ENCODE assay signal across 12 cellular contexts in genomic region chr11:33634291-33634834, GRCh38.
DNase-seq lines count a peak whose midpoint lies in the region; ATAC-seq lines count a peak whose summit lies in the region.
"Had no signal": no experiment of that assay in that cellular context is flagged by ENCODE, and none has a peak within 500 bp of the region (broad histone marks: within the 10 kb centered on the region; RNA-seq: fewer than 3 reads in every experiment).

No MANE protein-coding gene starts in this region.

- ATAC-seq in GM21423 (IDR thresholded peaks at IDR 0.05; ENCODE audit: unreplicated experiment) (no peak), HG02884 (IDR thresholded peaks at IDR 0.05; ENCODE audit: unreplicated experiment) (no peak)

- DNase-seq in AG08395 (ENCODE audit: low spot score) (peak; percentile 65), HPDE6-E6E7 (ENCODE audit: extremely low spot score) (peak; percentile 69), amniotic stem cell (lab: John Stamatoyannopoulos, UW) (peak; percentile 20), hepatic stellate cell (ENCODE audit: low spot score) (peak; percentile 42), DMS153 (lab: John Stamatoyannopoulos, UW) (no peak), NCI-H748 treated with DMSO at 0.1 percent for 48 hours (lab: John Stamatoyannopoulos, UW) (no peak)
- DNase-seq: activated CD4-positive, alpha-beta memory T cell treated with anti-CD3 and anti-CD28 coated beads for 36 hours; activated gamma-delta T cell; BE2C; T-helper 2 cell had no signal

Comparison
In these comparisons a context has a peak if more than half of its experiments do, and no peak if none do; other contexts are left out.
1. DNase-seq: peak in AG08395 (single experiment), HPDE6-E6E7 (single experiment), amniotic stem cell (single experiment) and hepatic stellate cell (single experiment); none in DMS153 (single experiment) and NCI-H748 treated with DMSO at 0.1 percent for 48 hours (single experiment).